8 cellular contexts compared by ENCODE assay signal in genomic region chr10:102393411-102394078, GRCh38. TPM values are rescaled to one million over a fixed set of nuclear protein-coding genes. Genes with fewer than 3 reads are reported as not detected.
A peak's percentile ranks its signal among the peaks of the same experiment; 100 is the strongest.
DNase-seq lines count a peak whose midpoint lies in the region; ATAC-seq lines count a peak whose summit lies in the region.

No MANE protein-coding gene starts in this region.

- no peak for ATAC-seq in GM18517 (IDR thresholded peaks at IDR 0.05; ENCODE audit: unreplicated experiment)
- ATAC-seq in HG02588 (IDR thresholded peaks at IDR 0.05; ENCODE audit: unreplicated experiment) = no peak

- peak overlapping the region; percentile 81 for H3K4me3 ChIP-seq in iPS-18a (ENCODE audit: low read length)
- peak overlapping the region; percentile 64 to 99 (median 72) for H3K4me3 ChIP-seq in subcutaneous abdominal adipose tissue (ENCODE audit: low read depth in 1 of 5, low read length in 5 of 5)

- H3K4me1 ChIP-seq in iPS-18a (ENCODE audit: control insufficient read depth, low read depth, low read length) = peaks cover 5% of the 10 kb centered on the region
- H3K4me1 ChIP-seq in subcutaneous abdominal adipose tissue (ENCODE audit: control insufficient read depth in 5 of 5, insufficient read depth in 5 of 5, low read length in 5 of 5) = peaks cover 0 to 32% (median 28%) of the 10 kb centered on the region in 5 donors

- peaks cover 27% of the 10 kb centered on the region for H3K36me3 Mint-ChIP-seq in activated CD4-positive, alpha-beta memory T cell treated with anti-CD3 and anti-CD28 coated beads, Interleukin-2, amount 10 ng/mL, durations not matched to agents 7 days and 5 days (ENCODE audit: low read depth)

- peak overlapping the region; percentile 93 for H3K27ac Mint-ChIP-seq in activated CD4-positive, alpha-beta memory T cell treated with anti-CD3 and anti-CD28 coated beads, Interleukin-2, amount 10 ng/mL, durations not matched to agents 7 days and 5 days

- no peaks in the 10 kb centered on the region for H3K27me3 Mint-ChIP-seq in activated CD4-positive, alpha-beta memory T cell treated with anti-CD3 and anti-CD28 coated beads, Interleukin-2, amount 10 ng/mL, durations not matched to agents 7 days and 5 days

- H3K9ac ChIP-seq in iPS-18a (ENCODE audit: low read length) (peak overlapping the region; percentile 63), subcutaneous abdominal adipose tissue (ENCODE audit: low read length in 5 of 5) (peak overlapping the region; percentile 48 to 99 (median 90))

- peak overlapping the region; percentile 84 for H3K4me3 Mint-ChIP-seq in activated CD4-positive, alpha-beta memory T cell treated with anti-CD3 and anti-CD28 coated beads, Interleukin-2, amount 10 ng/mL, durations not matched to agents 7 days and 5 days

- H3K27ac ChIP-seq in iPS-18a (ENCODE audit: low read length) (no peak overlapping the region), subcutaneous abdominal adipose tissue (ENCODE audit: low read depth, low read length) (peak overlapping the region; percentile 96)

- no peaks in the 10 kb centered on the region for H3K9me3 Mint-ChIP-seq in activated CD4-positive, alpha-beta memory T cell treated with anti-CD3 and anti-CD28 coated beads, Interleukin-2, amount 10 ng/mL, durations not matched to agents 7 days and 5 days

- H3K27me3 ChIP-seq in iPS-18a (ENCODE audit: control insufficient read depth, insufficient read depth, low read length) (peaks cover 35% of the 10 kb centered on the region), subcutaneous abdominal adipose tissue (ENCODE audit: control insufficient read depth in 5 of 5, insufficient read depth in 4 of 5, low read length in 5 of 5) (no peaks in the 10 kb centered on the region)

- CTCF ChIA-PET in activated CD4-positive, alpha-beta memory T cell treated with anti-CD3 and anti-CD28 coated beads, Interleukin-2, amount 10 ng/mL, durations not matched to agents 7 days and 5 days (lab: Charles Lee) = interaction anchor here (0.6 to 10.7 kb wide), 25 partner anchors 9 to 224 kb away, joined by 3 to 199 read pairs (median 5); partner anchors contain the start of genes ACTR1A, C10orf95, CUEDC2 and ELOVL3

- peaks cover 37% of the 10 kb centered on the region for H3K4me1 Mint-ChIP-seq in activated CD4-positive, alpha-beta memory T cell treated with anti-CD3 and anti-CD28 coated beads, Interleukin-2, amount 10 ng/mL, durations not matched to agents 7 days and 5 days

- peaks cover 7% of the 10 kb centered on the region for H3K36me3 ChIP-seq in iPS-18a (ENCODE audit: control insufficient read depth, low read depth, low read length)
- peaks cover 0 to 19% (median 18%) of the 10 kb centered on the region in 5 donors for H3K36me3 ChIP-seq in subcutaneous abdominal adipose tissue (ENCODE audit: control insufficient read depth in 5 of 5, insufficient read depth in 5 of 5, low read length in 5 of 5)

- POLR2A ChIA-PET in activated CD4-positive, alpha-beta memory T cell treated with anti-CD3 and anti-CD28 coated beads, Interleukin-2, amount 10 ng/mL, durations not matched to agents 7 days and 5 days (lab: Charles Lee) = interaction anchor here (0.6 to 4.3 kb wide), 32 partner anchors 7 to 224 kb away, joined by 3 to 38 read pairs (median 6); partner anchors contain the start of genes ACTR1A, C10orf95, CUEDC2 and ELOVL3

- peak; percentile 56 for DNase-seq in NCI-H82 treated with DMSO at 0.1 percent for 48 hours (lab: John Stamatoyannopoulos, UW; ENCODE audit: unreplicated experiment)
- no peak for DNase-seq in NCI-H82 (lab: John Stamatoyannopoulos, UW)
- no peak for DNase-seq in activated CD4-positive, alpha-beta memory T cell treated with anti-CD3 and anti-CD28 coated beads, Interleukin-2, amount 10 ng/mL, durations not matched to agents 7 days and 5 days
- no peak for DNase-seq in inferior parietal cortex (ENCODE audit: extremely low spot score)

- H3K9me3 ChIP-seq in iPS-18a (ENCODE audit: control insufficient read depth, low read depth, low read length) (no peaks in the 10 kb centered on the region), subcutaneous abdominal adipose tissue (ENCODE audit: control insufficient read depth in 5 of 5, low read length in 5 of 5) (no peaks in the 10 kb centered on the region)

RNA-seq across cellular contexts. Expression of gene NFKB2, which starts 2.0 kb away (rescaled TPM):
- 100 to 1,000 TPM; 121 to 122 TPM for total RNA-seq in activated CD4-positive, alpha-beta memory T cell treated with anti-CD3 and anti-CD28 coated beads, Interleukin-2, amount 10 ng/mL, durations not matched to agents 7 days and 5 days

RNA-seq across cellular contexts. Expression of gene PSD, which starts 25.0 kb away (rescaled TPM):
- total RNA-seq in activated CD4-positive, alpha-beta memory T cell treated with anti-CD3 and anti-CD28 coated beads, Interleukin-2, amount 10 ng/mL, durations not matched to agents 7 days and 5 days = 1 to 10 TPM; 1.4 TPM

RNA-seq across cellular contexts. Expression of gene FBXL15, which starts 27.1 kb away (rescaled TPM):
- total RNA-seq in activated CD4-positive, alpha-beta memory T cell treated with anti-CD3 and anti-CD28 coated beads, Interleukin-2, amount 10 ng/mL, durations not matched to agents 7 days and 5 days = 10 to 100 TPM; 13.5 to 14.3 TPM

RNA-seq across cellular contexts. Expression of gene CUEDC2, which starts 38.8 kb away (rescaled TPM):
- total RNA-seq in activated CD4-positive, alpha-beta memory T cell treated with anti-CD3 and anti-CD28 coated beads, Interleukin-2, amount 10 ng/mL, durations not matched to agents 7 days and 5 days = 10 to 100 TPM; 60.9 to 64.5 TPM

RNA-seq across cellular contexts. Expression of gene C10orf95, which starts 57.8 kb away (rescaled TPM):
- under 1 TPM in 1 of 2 experiments, not detected in 1; 0.33 TPM for total RNA-seq in activated CD4-positive, alpha-beta memory T cell treated with anti-CD3 and anti-CD28 coated beads, Interleukin-2, amount 10 ng/mL, durations not matched to agents 7 days and 5 days
